8 cellular contexts compared by ENCODE assay signal in genomic region chr10:87398436-87398835, GRCh38. TPM values are rescaled to one million over a fixed set of nuclear protein-coding genes. Genes with fewer than 3 reads are reported as not detected.
DNase-seq lines count a peak whose midpoint lies in the region; ATAC-seq lines count a peak whose summit lies in the region.
"Not testable (repeated sequence)": the region's sequence is repeated elsewhere in the genome, so short reads cannot be mapped to it uniquely, and the experiment has no call there.
"Had no signal": no experiment of that assay in that cellular context is flagged by ENCODE, and none has a peak within 500 bp of the region (broad histone marks: within the 10 kb centered on the region; RNA-seq: fewer than 3 reads in every experiment).

No MANE protein-coding gene starts in this region.

- not testable (repeated sequence) for H3K4me3 Mint-ChIP-seq in activated T-cell treated with anti-CD3 and anti-CD28 coated beads, Interleukin-2, amount 50 U/mL, for 72 hours; naive thymus-derived CD4-positive, alpha-beta T cell

- H3K36me3 Mint-ChIP-seq in activated T-cell treated with anti-CD3 and anti-CD28 coated beads, Interleukin-2, amount 50 U/mL, for 72 hours (ENCODE audit: insufficient read depth in 2 of 2); naive thymus-derived CD4-positive, alpha-beta T cell: not testable (repeated sequence)

- not testable (repeated sequence) for H3K4me1 ChIP-seq in naive thymus-derived CD4-positive, alpha-beta T cell (ENCODE audit: control insufficient read depth in 2 of 2, insufficient read depth in 2 of 2, low read length in 2 of 2)

- ATAC-seq in GM18502 (IDR thresholded peaks at IDR 0.05; ENCODE audit: poor library complexity, unreplicated experiment) (peak; percentile 73), GM19395 (IDR thresholded peaks at IDR 0.05; ENCODE audit: unreplicated experiment) (peak; percentile 60), GM21717 (IDR thresholded peaks at IDR 0.05; ENCODE audit: unreplicated experiment) (peak; percentile 56), HG02759 (IDR thresholded peaks at IDR 0.05; ENCODE audit: unreplicated experiment) (peak; percentile 64), HG03432 (IDR thresholded peaks at IDR 0.05; ENCODE audit: unreplicated experiment) (peak; percentile 52)
- ATAC-seq in activated T-cell treated with anti-CD3 and anti-CD28 coated beads, Interleukin-2, amount 50 U/mL, for 72 hours (replicated peaks in 1 of 2) = peak; percentile 54 to 69
- peak; percentile 57 for ATAC-seq in naive thymus-derived CD4-positive, alpha-beta T cell

- not testable (repeated sequence) for H3K4me3 ChIP-seq in naive thymus-derived CD4-positive, alpha-beta T cell (ENCODE audit: low read length)

- not testable (repeated sequence) for H3K27me3 Mint-ChIP-seq in activated T-cell treated with anti-CD3 and anti-CD28 coated beads, Interleukin-2, amount 50 U/mL, for 72 hours (ENCODE audit: low read depth)
- H3K27me3 Mint-ChIP-seq in naive thymus-derived CD4-positive, alpha-beta T cell = peaks cover 0 to 11% (median 9%) of the 10 kb centered on the region in 5 donors

- not testable (repeated sequence) for H3K27ac Mint-ChIP-seq in activated T-cell treated with anti-CD3 and anti-CD28 coated beads, Interleukin-2, amount 50 U/mL, for 72 hours; naive thymus-derived CD4-positive, alpha-beta T cell

- intact Hi-C loops in naive thymus-derived CD4-positive, alpha-beta T cell (cut with micrococcal nuclease) = not testable (repeated sequence)

- POLR2A ChIA-PET in naive thymus-derived CD4-positive, alpha-beta T cell (lab: Charles Lee) = not testable (repeated sequence)

- H3K27ac ChIP-seq in naive thymus-derived CD4-positive, alpha-beta T cell (ENCODE audit: low read depth, low read length) = not testable (repeated sequence)

- H3K27me3 ChIP-seq in naive thymus-derived CD4-positive, alpha-beta T cell (ENCODE audit: control insufficient read depth in 2 of 2, insufficient read depth in 2 of 2, low read length in 2 of 2) = not testable (repeated sequence)

- H3K4me1 Mint-ChIP-seq in activated T-cell treated with anti-CD3 and anti-CD28 coated beads, Interleukin-2, amount 50 U/mL, for 72 hours (ENCODE audit: low read depth); naive thymus-derived CD4-positive, alpha-beta T cell: not testable (repeated sequence)

- not testable (repeated sequence) for H3K9me3 Mint-ChIP-seq in activated T-cell treated with anti-CD3 and anti-CD28 coated beads, Interleukin-2, amount 50 U/mL, for 72 hours; naive thymus-derived CD4-positive, alpha-beta T cell

- not testable (repeated sequence) for DNase-seq in activated T-cell treated with anti-CD3 and anti-CD28 coated beads, Interleukin-2, amount 50 U/mL, for 72 hours; naive thymus-derived CD4-positive, alpha-beta T cell

- CTCF ChIA-PET in naive thymus-derived CD4-positive, alpha-beta T cell (lab: Charles Lee) = not testable (repeated sequence)

- not testable (repeated sequence) for H3K36me3 ChIP-seq in naive thymus-derived CD4-positive, alpha-beta T cell (ENCODE audit: control insufficient read depth in 2 of 3, insufficient read depth in 3 of 3, low read length in 3 of 3)

- not testable (repeated sequence) for H3K9me3 ChIP-seq in naive thymus-derived CD4-positive, alpha-beta T cell (ENCODE audit: control insufficient read depth in 2 of 3, low read length in 3 of 3)

RNA-seq across cellular contexts. Expression of gene NUTM2D, which starts 40.9 kb away (rescaled TPM):
- 1 to 10 TPM; 1.5 to 1.6 TPM for total RNA-seq in activated T-cell treated with anti-CD3 and anti-CD28 coated beads, Interleukin-2, amount 50 U/mL, for 72 hours
- total RNA-seq in naive thymus-derived CD4-positive, alpha-beta T cell = 1 to 10 TPM; 3.6 to 6.4 (median 4.0) TPM
- polyA plus RNA-seq in naive thymus-derived CD4-positive, alpha-beta T cell = under 1 TPM; 0.14 to 0.18 TPM
- polyA plus RNA-seq: CD8-positive, alpha-beta memory T cell had no signal
